Comparison of ENCODE assay signal across 13 cellular contexts in genomic region chr22:42855211-42855610, GRCh38. TPM values are rescaled to one million over a fixed set of nuclear protein-coding genes. Genes with fewer than 3 reads are reported as not detected.
DNase-seq lines count a peak whose midpoint lies in the region; ATAC-seq, FAIRE-seq and TF ChIP-seq lines count a peak whose summit lies in the region.
"Had no signal": no experiment of that assay in that cellular context is flagged by ENCODE, and none has a peak within 500 bp of the region (broad histone marks: within the 10 kb centered on the region; RNA-seq: fewer than 3 reads in every experiment).

No MANE protein-coding gene starts in this region.

- no peak for TF ChIP-seq POLR2A in heart left ventricle (IDR thresholded peaks at IDR 0.05)

- FAIRE-seq in urothelium cell line (lab: Jason Lieb, UNC): no peak

- H3K27ac Mint-ChIP-seq in activated naive CD8-positive, alpha-beta T cell treated with anti-CD3 and anti-CD28 coated beads, Interleukin-2, amount 10 ng/mL, durations not matched to agents 7 days and 5 days: no peak overlapping the region
- H3K27ac Mint-ChIP-seq in memory B cell: no peak overlapping the region
- H3K27ac Mint-ChIP-seq in type B pancreatic cell: no peak overlapping the region

- POLR2A ChIA-PET in activated naive CD8-positive, alpha-beta T cell treated with anti-CD3 and anti-CD28 coated beads, Interleukin-2, amount 10 ng/mL, durations not matched to agents 7 days and 5 days (lab: Charles Lee): interaction anchor here (0.5 kb wide), 1 partner anchor 243 kb away, joined by 3 read pairs; no protein-coding TSS in a partner anchor

- H3K4me3 Mint-ChIP-seq in activated naive CD8-positive, alpha-beta T cell treated with anti-CD3 and anti-CD28 coated beads, Interleukin-2, amount 10 ng/mL, durations not matched to agents 7 days and 5 days: peak overlapping the region; percentile 35
- H3K4me3 Mint-ChIP-seq in memory B cell (peak overlapping the region; percentile 41), type B pancreatic cell (peak overlapping the region; percentile 79)

- H3K36me3 Mint-ChIP-seq in activated naive CD8-positive, alpha-beta T cell treated with anti-CD3 and anti-CD28 coated beads, Interleukin-2, amount 10 ng/mL, durations not matched to agents 7 days and 5 days: peaks cover 4% of the 10 kb centered on the region
- H3K36me3 Mint-ChIP-seq in memory B cell (no peaks in the 10 kb centered on the region), type B pancreatic cell (no peaks in the 10 kb centered on the region)

- ATAC-seq in heart left ventricle (no peak), Right ventricle myocardium inferior (no peak), memory B cell (ENCODE audit: low read depth) (no peak), HG03469 (IDR thresholded peaks at IDR 0.05; ENCODE audit: unreplicated experiment) (no peak)
- no peak for ATAC-seq in activated naive CD8-positive, alpha-beta T cell treated with anti-CD3 and anti-CD28 coated beads, Interleukin-2, amount 10 ng/mL, durations not matched to agents 7 days and 5 days (ENCODE audit: low read depth)

- peak overlapping the region in 7 of 12 donors; percentile 79 to 95 (median 92) for H3K4me3 ChIP-seq in heart left ventricle

- peaks cover 0 to 9% (median 0%) of the 10 kb centered on the region in 9 donors for H3K36me3 ChIP-seq in heart left ventricle

- TF ChIP-seq CTCF in heart left ventricle (IDR thresholded peaks at IDR 0.05) (no peak), type B pancreatic cell (conservative IDR thresholded peaks at IDR 0.05) (no peak)

- peak overlapping the region in 7 of 12 donors; percentile 87 to 98 (median 98) for H3K27ac ChIP-seq in heart left ventricle

- intact Hi-C loops in heart left ventricle (cut with DNase I) (loop anchor here in 3 of 10 donors (5.0 to 10.0 kb wide), 3 partner anchors 70 to 208 kb away; partner anchors contain the start of gene CYB5R3 (in 1 of the 3)), Right ventricle myocardium inferior (cut with DNase I) (no loop called here)

- H3K9me3 Mint-ChIP-seq in activated naive CD8-positive, alpha-beta T cell treated with anti-CD3 and anti-CD28 coated beads, Interleukin-2, amount 10 ng/mL, durations not matched to agents 7 days and 5 days: no peaks in the 10 kb centered on the region
- H3K9me3 Mint-ChIP-seq in memory B cell: no peaks in the 10 kb centered on the region
- H3K9me3 Mint-ChIP-seq in type B pancreatic cell: no peaks in the 10 kb centered on the region

- H3K9me3 ChIP-seq in heart left ventricle: no peaks in the 10 kb centered on the region
- H3K9me3 ChIP-seq: Peyer's patch had no signal

- whole genome bisulfite sequencing in heart left ventricle, 4 donors: 81 to 84% (median 82%) methylated on average over 8 of the region's 8 CpGs

- no peak for DNase-seq in heart left ventricle
- DNase-seq in Right ventricle myocardium inferior (ENCODE audit: missing footprints): no peak
- no peak for DNase-seq in activated naive CD8-positive, alpha-beta T cell treated with anti-CD3 and anti-CD28 coated beads, Interleukin-2, amount 10 ng/mL, durations not matched to agents 7 days and 5 days
- DNase-seq in memory B cell (ENCODE audit: low spot score in 2 of 2): no peak
- no peak for DNase-seq in type B pancreatic cell (ENCODE audit: extremely low spot score, unreplicated experiment)
- DNase-seq in urothelium cell line (ENCODE audit: low spot score): no peak
- DNase-seq in DMS53 treated with DMSO at 0.1 percent for 48 hours (lab: John Stamatoyannopoulos, UW; ENCODE audit: unreplicated experiment): no peak
- DNase-seq: activated CD4-positive, alpha-beta T cell treated with anti-CD3 and anti-CD28 coated beads, Interleukin-2, amount 50 U/mL, for 48 hours; COR-L47; cortex of kidney; NCI-H1105 treated with DMSO at 0.1 percent for 48 hours; Peyer's patch had no signal

- peaks cover 4% of the 10 kb centered on the region for H3K4me1 Mint-ChIP-seq in activated naive CD8-positive, alpha-beta T cell treated with anti-CD3 and anti-CD28 coated beads, Interleukin-2, amount 10 ng/mL, durations not matched to agents 7 days and 5 days
- H3K4me1 Mint-ChIP-seq in memory B cell (peaks cover 6% of the 10 kb centered on the region), type B pancreatic cell (ENCODE audit: unreplicated experiment) (peaks cover 5% of the 10 kb centered on the region)

- no peaks in the 10 kb centered on the region for H3K27me3 Mint-ChIP-seq in activated naive CD8-positive, alpha-beta T cell treated with anti-CD3 and anti-CD28 coated beads, Interleukin-2, amount 10 ng/mL, durations not matched to agents 7 days and 5 days
- H3K27me3 Mint-ChIP-seq in memory B cell (no peaks in the 10 kb centered on the region), type B pancreatic cell (no peaks in the 10 kb centered on the region)

- peaks cover 0 to 28% (median 18%) of the 10 kb centered on the region in 12 donors for H3K4me1 ChIP-seq in heart left ventricle

- H3K27me3 ChIP-seq in heart left ventricle: no peaks in the 10 kb centered on the region
- H3K27me3 ChIP-seq: Peyer's patch had no signal

RNA-seq across cellular contexts. Expression of gene ARFGAP3, which starts 1.9 kb away (rescaled TPM):
- total RNA-seq in heart left ventricle (10 to 100 TPM; 15.4 to 30.9 (median 25.1) TPM), Right ventricle myocardium inferior (22.3 TPM), type B pancreatic cell (ENCODE audit: low replicate concordance) (29.3 and 34.6 TPM in 2 replicates)
- polyA plus RNA-seq in heart left ventricle: 10 to 100 TPM; 13.3 to 34.0 TPM
- 10 to 100 TPM; 34.5 to 38.0 TPM for total RNA-seq in activated naive CD8-positive, alpha-beta T cell treated with anti-CD3 and anti-CD28 coated beads, Interleukin-2, amount 10 ng/mL, durations not matched to agents 7 days and 5 days
